16 cellular contexts compared by ENCODE assay signal in the genomic region with DNA sequence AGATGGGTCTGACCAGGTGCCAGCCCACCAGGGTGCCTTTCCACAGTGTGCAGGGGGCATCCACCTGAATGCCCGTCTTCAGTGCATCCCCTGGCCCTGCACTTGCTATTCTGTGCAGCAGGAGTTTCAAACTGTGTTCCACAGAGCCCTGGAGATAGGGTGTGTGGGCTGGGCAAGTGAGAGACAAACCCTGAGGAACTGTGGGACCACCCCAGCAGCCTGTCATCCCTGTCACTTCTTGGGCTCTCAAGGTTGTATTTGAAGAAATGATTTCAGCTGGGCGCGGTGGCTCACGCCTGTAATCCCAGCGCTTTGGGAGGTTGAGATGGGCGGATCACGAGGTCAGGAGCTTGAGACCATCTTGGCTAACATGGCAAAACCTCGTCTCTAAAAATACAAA. TPM values are rescaled to one million over a fixed set of nuclear protein-coding genes. Genes with fewer than 3 reads are reported as not detected.
DNase-seq lines count a peak whose midpoint lies in the region; ATAC-seq, FAIRE-seq and TF ChIP-seq lines count a peak whose summit lies in the region.
"Had no signal": no experiment of that assay in that cellular context is flagged by ENCODE, and none has a peak within 500 bp of the region (broad histone marks: within the 10 kb centered on the region; RNA-seq: fewer than 3 reads in every experiment).

No MANE protein-coding gene starts in this region.

- H3K4me3 Mint-ChIP-seq in CD14-positive monocyte: peak overlapping the region in 1 of 2 donors; percentile 15
- H3K4me3 Mint-ChIP-seq: CD8-positive, alpha-beta memory T cell; GM23338 had no signal

- POLR2A ChIA-PET in A549 (lab: Yijun Ruan, JAX): no interaction called here

- ATAC-seq in A549 (no peak), sciatic nerve (no peak), GM19463 (IDR thresholded peaks at IDR 0.05; ENCODE audit: unreplicated experiment) (no peak)
- ATAC-seq: GM23338 had no signal

- CTCF ChIA-PET in A549 (lab: Yijun Ruan, JAX): interaction anchor here (0.8 to 1.1 kb wide), 3 partner anchors 39 to 56 kb away, joined by 3 to 4 read pairs (median 4); no protein-coding TSS in a partner anchor

- no peak for TF ChIP-seq RAD21 in A549 (conservative IDR thresholded peaks at IDR 0.05 in 1 of 2, IDR thresholded peaks at IDR 0.05 in 1 of 2)

- FAIRE-seq in A549 (lab: Jason Lieb, UNC): no peak
- no peak for FAIRE-seq in kidney (lab: Jason Lieb, UNC)
- FAIRE-seq: A204.1, GM19239 had no signal

- no peak for TF ChIP-seq EP300 in A549 (IDR thresholded peaks at IDR 0.05)

- H3K4me2 ChIP-seq in A549: no peak overlapping the region
- H3K4me2 ChIP-seq: GM23338 had no signal

- H3K27ac Mint-ChIP-seq in CD14-positive monocyte: peak overlapping the region in 6 of 7 donors; percentile 77 to 94 (median 88)
- H3K27ac Mint-ChIP-seq: CD8-positive, alpha-beta memory T cell; GM23338 had no signal

- TF ChIP-seq CTCF in A549 (IDR thresholded peaks at IDR 0.05) (no peak), CD14-positive monocyte (IDR thresholded peaks at IDR 0.05) (no peak), kidney (IDR thresholded peaks at IDR 0.05; ENCODE audit: borderline replicate concordance, extremely low read depth, insufficient read depth) (no peak)

- intact Hi-C loops in CD14-positive monocyte (cut with micrococcal nuclease) (loop anchor here in 1 of 2 donors (5.0 kb wide), 2 partner anchors 40 to 45 kb away; no protein-coding TSS in a partner anchor), kidney (cut with DNase I) (no loop called here), sciatic nerve (cut with DNase I) (no loop called here)

- no peak for TF ChIP-seq POLR2A in A549 (IDR thresholded peaks at IDR 0.05; ENCODE audit: low read length)

- H3K27me3 Mint-ChIP-seq in CD14-positive monocyte (ENCODE audit: low read depth in 3 of 3): peaks cover 0 to 3% (median under 1%) of the 10 kb centered on the region in 3 donors

- no peak overlapping the region for H3K9ac ChIP-seq in kidney (ENCODE audit: low read length in 2 of 2)

- H3K27ac ChIP-seq in A549: peak overlapping the region; percentile 9 to 13; a peak in 3 of 6 replicates
- H3K27ac ChIP-seq in kidney (ENCODE audit: low read depth in 2 of 2, low read length in 2 of 2): no peak overlapping the region

- H3K36me3 Mint-ChIP-seq in CD14-positive monocyte: peaks cover 0 to 4% of the 10 kb centered on the region in 2 donors
- H3K36me3 Mint-ChIP-seq: CD8-positive, alpha-beta memory T cell had no signal

- no peak overlapping the region for H3K4me3 ChIP-seq in A549
- no peak overlapping the region for H3K4me3 ChIP-seq in kidney (ENCODE audit: low read length in 2 of 2)
- H3K4me3 ChIP-seq: GM23338 had no signal

- peaks cover 15% of the 10 kb centered on the region; the same call in 2 of the 3 replicates for H3K4me1 ChIP-seq in A549
- peaks cover 0 to 5% of the 10 kb centered on the region in 2 donors for H3K4me1 ChIP-seq in kidney (ENCODE audit: control insufficient read depth in 1 of 2, insufficient read depth in 1 of 2, low read depth in 1 of 2, low read length in 2 of 2)
- H3K4me1 ChIP-seq: BE2C had no signal

- 90% methylated on average over 7 of the region's 8 CpGs for WGBS in A549 (ENCODE audit: missing lambda C conversion rate)

- H3K9me3 ChIP-seq in A549 (no peaks in the 10 kb centered on the region), kidney (ENCODE audit: control insufficient read depth in 1 of 2, low read length in 2 of 2) (no peaks in the 10 kb centered on the region)
- H3K9me3 ChIP-seq: BE2C had no signal

- no peak for DNase-seq in A549 (ENCODE audit: low read depth in 1 of 2, low spot score in 1 of 2)
- no peak for DNase-seq in CD14-positive monocyte (ENCODE audit: low spot score)
- DNase-seq in kidney: peak; percentile 26
- peak; percentile 32 for DNase-seq in sciatic nerve (ENCODE audit: low spot score)
- DNase-seq in NCI-H345 treated with DMSO at 0.1 percent for 48 hours (lab: John Stamatoyannopoulos, UW; ENCODE audit: unreplicated experiment): no peak
- DNase-seq in NCI-H774 (lab: John Stamatoyannopoulos, UW): no peak
- DNase-seq: BE2C; CD8-positive, alpha-beta memory T cell; DMS53; GF-D8; H7 had no signal

- H3K4me1 Mint-ChIP-seq in CD14-positive monocyte: peaks cover 62% of the 10 kb centered on the region
- H3K4me1 Mint-ChIP-seq: CD8-positive, alpha-beta memory T cell had no signal

- H3K36me3 ChIP-seq in kidney (ENCODE audit: control insufficient read depth in 1 of 2, insufficient read depth in 2 of 2, low read length in 2 of 2): no peaks in the 10 kb centered on the region
- H3K36me3 ChIP-seq: BE2C had no signal

- peaks cover 0 to 1% (median 0%) of the 10 kb centered on the region in 7 donors for H3K9me3 Mint-ChIP-seq in CD14-positive monocyte
- H3K9me3 Mint-ChIP-seq: CD8-positive, alpha-beta memory T cell had no signal

TF ChIP-seq in A549, 52 proteins besides CTCF, POLR2A, EP300 and RAD21:
- no peak for TF ChIP-seq MAZ (IDR thresholded peaks at IDR 0.05; ENCODE audit: borderline replicate concordance, low read depth, low read length)
- no peak for TF ChIP-seq RNF2 (IDR thresholded peaks at IDR 0.05; ENCODE audit: borderline replicate concordance, low read depth)
- TF ChIP-seq ESRRA (IDR thresholded peaks at IDR 0.05; ENCODE audit: borderline replicate concordance, low read length): no peak
- TF ChIP-seq SMC3 (IDR thresholded peaks at IDR 0.05): no peak
- no peak for TF ChIP-seq ZC3H11A (IDR thresholded peaks at IDR 0.05)
- no peak for TF ChIP-seq JUN (IDR thresholded peaks at IDR 0.05)
- no peak for TF ChIP-seq TP53 (CRISPR knock-in tag; IDR thresholded peaks at IDR 0.05)
- no peak for TF ChIP-seq CBX2 (IDR thresholded peaks at IDR 0.05; ENCODE audit: borderline replicate concordance, low read depth)
- TF ChIP-seq FOXS1 (CRISPR knock-in tag; IDR thresholded peaks at IDR 0.05): no peak
- TF ChIP-seq KDM5A (IDR thresholded peaks at IDR 0.05): no peak

RNA-seq across cellular contexts. Expression of a gene that starts 6.4 kb away (rescaled TPM):
- polyA plus RNA-seq in A549 (2011; rRNA removed): 1.6 and 2.7 TPM in 2 replicates
- 3.0 and 4.7 TPM in 2 replicates for polyA plus RNA-seq in A549 (2012; cell fraction: cytosol; rRNA removed)
- polyA plus RNA-seq in A549 (2012; cell fraction: nucleus; rRNA removed): 2.4 and 3.0 TPM in 2 replicates
- polyA plus RNA-seq in A549 (2017; fragmentation: RNase III; extraction: RNeasy Plus Mini Kit Qiagen cat#74134 plus additional on column Dnase treatment): 1.9 to 3.3 TPM (median 2.3 TPM) in 3 replicates
- 1.4 and 4.5 TPM in 2 replicates for polyA minus RNA-seq in A549 (2011; rRNA and poly(A)+ RNA removed)
- 10 to 100 TPM in 1 of 2 donors, 1 to 10 TPM in 1; 7.0 to 18.4 TPM for polyA plus RNA-seq in CD14-positive monocyte
- total RNA-seq in kidney: 1.4 TPM
- polyA plus RNA-seq in kidney (ENCODE audit: insufficient read depth, low read depth, low replicate concordance): 7.0 TPM
- total RNA-seq in sciatic nerve: 20.3 TPM
- polyA plus RNA-seq: CD8-positive, alpha-beta memory T cell had no signal

RNA-seq across cellular contexts. Expression of a gene that starts 44.5 kb away (rescaled TPM):
- polyA plus RNA-seq in A549 (2011; rRNA removed) (not detected in 2 replicates), A549 (2017; fragmentation: RNase III; extraction: RNeasy Plus Mini Kit Qiagen cat#74134 plus additional on column Dnase treatment) (not detected in 3 replicates), CD14-positive monocyte (not detected), kidney (ENCODE audit: insufficient read depth, low read depth, low replicate concordance) (1.1 TPM)
- not detected in 2 replicates for polyA plus RNA-seq in A549 (2012; cell fraction: cytosol; rRNA removed)
- polyA plus RNA-seq in A549 (2012; cell fraction: nucleus; rRNA removed): 0.10 TPM in 1 of 2 replicates, not detected in the other
- polyA minus RNA-seq in A549 (2011; rRNA and poly(A)+ RNA removed): not detected in 2 replicates
- total RNA-seq in kidney (not detected), sciatic nerve (0.18 TPM)
- total RNA-seq: CD8-positive, alpha-beta memory T cell; GM23338; H7 had no signal
- polyA plus RNA-seq: AG04450; CD8-positive, alpha-beta memory T cell; GM23338 had no signal

RNA-seq across cellular contexts. Expression of a gene that starts 52.9 kb away (rescaled TPM):
- polyA plus RNA-seq in A549 (2011; rRNA removed) (12.4 and 14.1 TPM in 2 replicates), A549 (2017; fragmentation: RNase III; extraction: RNeasy Plus Mini Kit Qiagen cat#74134 plus additional on column Dnase treatment) (6.1 to 6.5 TPM (median 6.4 TPM) in 3 replicates), CD14-positive monocyte (10 to 100 TPM; 13.7 to 20.0 TPM), kidney (ENCODE audit: insufficient read depth, low read depth, low replicate concordance) (7.2 TPM)
- polyA plus RNA-seq in A549 (2012; cell fraction: cytosol; rRNA removed): 4.2 and 5.1 TPM in 2 replicates
- polyA plus RNA-seq in A549 (2012; cell fraction: nucleus; rRNA removed): 5.5 and 7.8 TPM in 2 replicates
- polyA minus RNA-seq in A549 (2011; rRNA and poly(A)+ RNA removed): 14.8 and 14.9 TPM in 2 replicates
- total RNA-seq in kidney (27.9 TPM), sciatic nerve (39.2 TPM)

Comparison
In these comparisons a context has a peak if more than half of its experiments do, and no peak if none do; other contexts are left out.
1. DNase-seq: peak in kidney (single experiment) and sciatic nerve (single experiment); none in A549 (0 of 2), CD14-positive monocyte (single experiment), NCI-H345 treated with DMSO at 0.1 percent for 48 hours (single experiment) and NCI-H774 (single experiment).
2. H3K27ac ChIP-seq: peak in A549 (2 of 2); none in kidney (0 of 2).